ENCODE assay signal across 16 cellular contexts in genomic region chr1:1118011-1118892, GRCh38. TPM values are rescaled to one million over a fixed set of nuclear protein-coding genes. Genes with fewer than 3 reads are reported as not detected.
DNase-seq lines count a peak whose midpoint lies in the region; ATAC-seq and TF ChIP-seq lines count a peak whose summit lies in the region.
"Had no signal": no experiment of that assay in that cellular context is flagged by ENCODE, and none has a peak within 500 bp of the region (broad histone marks: within the 10 kb centered on the region; RNA-seq: fewer than 3 reads in every experiment).

No MANE protein-coding gene starts in this region.

- BruUV-seq in IMR-90 (replicated peaks; lab: Mats Ljungman, UMichigan), result no TSS peak

- in situ Hi-C loops in IMR-90 (cut with MboI; ENCODE audit: low sequenced_read_pairs), result no loop called here

- TF ChIP-seq CTCF in IMR-90 (conservative IDR thresholded peaks at IDR 0.05; ENCODE audit: low read depth, low read length) (no peak), endodermal cell (conservative IDR thresholded peaks at IDR 0.05) (no peak)

- H2AFZ ChIP-seq in IMR-90 (replicated peaks; ENCODE audit: low read length, poor library complexity), result peak overlapping the region; percentile 43
- H2AFZ ChIP-seq in neuronal stem cell (ENCODE audit: low read length), result no peak overlapping the region
- H2AFZ ChIP-seq: GM23338 had no signal

- no peak overlapping the region for H2BK5ac ChIP-seq in IMR-90 (ENCODE audit: low read depth, low read length, poor library complexity, severe bottlenecking)
- H2BK5ac ChIP-seq in neuronal stem cell (ENCODE audit: low read length), result no peak overlapping the region

- H3K4me1 Mint-ChIP-seq in endodermal cell, result peaks cover 4% of the 10 kb centered on the region

- no peak overlapping the region for H2BK12ac ChIP-seq in neuronal stem cell (ENCODE audit: low read length)

- peaks cover 11% of the 10 kb centered on the region for H3K9me3 Mint-ChIP-seq in endodermal cell

- no peak overlapping the region for H3K56ac ChIP-seq in IMR-90 (ENCODE audit: extremely low read depth, insufficient read depth, low read length)

- WGBS in IMR-90 (ENCODE audit: extremely low coverage in 2 of 2, insufficient read length in 1 of 2), 2 experiments, result 73% methylated on average over 15 of the region's 33 CpGs; no CpG with 5 or more reads in 1 of the 2 experiments
- WGBS in endodermal cell (ENCODE audit: insufficient coverage in 1 of 2, insufficient read length in 1 of 2), 2 experiments, result 88 to 91% methylated on average over 31 to 33 of the region's 33 CpGs
- no CpG with 5 or more reads among the region's 33 CpGs for WGBS in neuronal stem cell (ENCODE audit: extremely low coverage in 2 of 2, insufficient read length in 2 of 2, insufficient replicate concordance in 1 of 2), 2 donors

- H4K20me1 ChIP-seq in BLaER1, result no peaks in the 10 kb centered on the region
- H4K20me1 ChIP-seq in IMR-90 (ENCODE audit: insufficient read depth, low read length), result no peaks in the 10 kb centered on the region

- H2BK15ac ChIP-seq in IMR-90 (ENCODE audit: low read depth, low read length), result no peak overlapping the region
- no peak overlapping the region for H2BK15ac ChIP-seq in neuronal stem cell (ENCODE audit: low read length)

- H3K14ac ChIP-seq in IMR-90 (replicated peaks; ENCODE audit: low read depth, low read length), result no peak overlapping the region
- no peak overlapping the region for H3K14ac ChIP-seq in neuronal stem cell (ENCODE audit: low read length)

- H4K91ac ChIP-seq in IMR-90 (ENCODE audit: insufficient read depth, low read depth, low read length) (no peak overlapping the region), neuronal stem cell (ENCODE audit: low read depth, low read length, poor library complexity) (no peak overlapping the region)

- peaks cover 26% of the 10 kb centered on the region for H3K27me3 Mint-ChIP-seq in endodermal cell (ENCODE audit: insufficient read depth)

- peaks cover 5% of the 10 kb centered on the region for H3K36me3 Mint-ChIP-seq in endodermal cell (ENCODE audit: low read depth)

- H3K9ac ChIP-seq in BLaER1, result no peak overlapping the region
- H3K9ac ChIP-seq in IMR-90 (ENCODE audit: low read depth, low read length), result no peak overlapping the region
- no peak overlapping the region for H3K9ac ChIP-seq in endodermal cell (ENCODE audit: extremely low read depth, low read length, poor library complexity, severe bottlenecking)
- H3K9ac ChIP-seq in neuronal stem cell (ENCODE audit: low read depth, low read length, poor library complexity), result no peak overlapping the region

- no peak overlapping the region for H4K5ac ChIP-seq in IMR-90 (ENCODE audit: low read depth, low read length)

- H3K4ac ChIP-seq in IMR-90 (ENCODE audit: low read depth, low read length) (no peak overlapping the region), neuronal stem cell (ENCODE audit: low read length) (no peak overlapping the region)

- TF ChIP-seq POLR2A in IMR-90 (IDR thresholded peaks at IDR 0.05; ENCODE audit: low read depth, low read length), result no peak

- peaks cover under 1% of the 10 kb centered on the region; the same call in 1 of the 2 replicates for H3K9me1 ChIP-seq in IMR-90 (ENCODE audit: insufficient read depth, low read length)

- H2AK5ac ChIP-seq in IMR-90 (ENCODE audit: low read depth, low read length), result 0 out of 2 replicates have a peak overlapping the region, but pooled peaks have one; percentile 28
- no peak overlapping the region for H2AK5ac ChIP-seq in neuronal stem cell (ENCODE audit: low read depth, low read length)

- H3K79me1 ChIP-seq in IMR-90 (ENCODE audit: low read depth in 1 of 2, low read length in 2 of 2) (peaks cover 6 to 15% of the 10 kb centered on the region in 2 experiments), neuronal stem cell (ENCODE audit: low read depth, low read length) (no peaks in the 10 kb centered on the region)

- H3K36me3 ChIP-seq in BLaER1, result peaks cover 12% of the 10 kb centered on the region
- 0 out of 2 replicates have a peak, but pooled peaks cover under 1% of the 10 kb centered on the region for H3K36me3 ChIP-seq in IMR-90 (ENCODE audit: control insufficient read depth, insufficient read depth, low read length)
- H3K36me3 ChIP-seq in endodermal cell (ENCODE audit: control insufficient read depth, insufficient read depth, low read length), result peaks cover 3% of the 10 kb centered on the region
- peaks cover 4 to 9% of the 10 kb centered on the region in 2 donors for H3K36me3 ChIP-seq in neuronal stem cell (replicated peaks in 1 of 2; ENCODE audit: control insufficient read depth in 2 of 2, insufficient read depth in 2 of 2, low read length in 2 of 2)

- DNase-seq in IMR-90 (no peak), endodermal cell (peak; percentile 41), neuronal stem cell (ENCODE audit: low spot score) (no peak), SIG-M5 (lab: John Stamatoyannopoulos, UW) (no peak)
- DNase-seq in activated effector memory CD4-positive, alpha-beta T cell treated with Interleukin-2 at 50 U/mL for 16 hours, result no peak
- DNase-seq: activated CD8-positive, alpha-beta T cell treated with anti-CD3 and anti-CD28 coated beads, Interleukin-2, amount 10 ng/mL, durations not matched to agents 7 days and 5 days; amygdala; cerebellar nuclear complex; kidney glomerular epithelial cell; NCI-H2081; nucleus accumbens; stimulated activated CD4-positive, alpha-beta T cell treated with anti-CD3 and anti-CD28 coated beads, Interleukin-2, amount 100 ng/mL, for 48 hours had no signal

- H2AK9ac ChIP-seq in IMR-90 (replicated peaks; ENCODE audit: low read depth, low read length, poor library complexity), result no peak overlapping the region

- H2BK20ac ChIP-seq in IMR-90 (ENCODE audit: low read depth, low read length), result no peak overlapping the region

- CTCF ChIA-PET in IMR-90 (lab: Yijun Ruan, JAX), result no interaction called here

- H3K23ac ChIP-seq in IMR-90 (ENCODE audit: low read depth, low read length), result no peak overlapping the region
- peak overlapping the region; percentile 20 for H3K23ac ChIP-seq in neuronal stem cell (ENCODE audit: low read depth, low read length, poor library complexity)

- H2BK120ac ChIP-seq in IMR-90 (ENCODE audit: low read depth, low read length) (no peak overlapping the region), neuronal stem cell (ENCODE audit: low read depth, low read length) (no peak overlapping the region)

- H3K27ac ChIP-seq in BLaER1 (no peak overlapping the region), IMR-90 (ENCODE audit: insufficient read depth, low read length) (no peak overlapping the region), endodermal cell (ENCODE audit: low read depth, low read length) (no peak overlapping the region), neuronal stem cell (replicated peaks; ENCODE audit: low read length) (no peak overlapping the region)

- H3K4me3 Mint-ChIP-seq in endodermal cell, result peak overlapping the region; percentile 70

- ATAC-seq in IMR-90 (ENCODE audit: low read depth) (no peak), HG03432 (IDR thresholded peaks at IDR 0.05; ENCODE audit: unreplicated experiment) (no peak), GM19397 (IDR thresholded peaks at IDR 0.05; ENCODE audit: unreplicated experiment) (no peak)
- ATAC-seq: activated CD8-positive, alpha-beta T cell treated with anti-CD3 and anti-CD28 coated beads, Interleukin-2, amount 10 ng/mL, durations not matched to agents 7 days and 5 days; GM23338 had no signal

- H4K8ac ChIP-seq in IMR-90 (ENCODE audit: low read depth in 2 of 2, low read length in 2 of 2) (no peak overlapping the region), neuronal stem cell (ENCODE audit: low read depth, low read length) (no peak overlapping the region)

- H3K27ac Mint-ChIP-seq in endodermal cell, result no peak overlapping the region
- H3K27ac Mint-ChIP-seq: activated CD8-positive, alpha-beta T cell treated with anti-CD3 and anti-CD28 coated beads, Interleukin-2, amount 10 ng/mL, durations not matched to agents 7 days and 5 days; GM23338 had no signal

- POLR2A ChIA-PET in IMR-90 (lab: Charles Lee; ENCODE audit: unreplicated experiment), result no interaction called here

- H3K9me3 ChIP-seq in BLaER1 (peaks cover 13% of the 10 kb centered on the region), IMR-90 (ENCODE audit: control insufficient read depth, insufficient read depth, low read length) (peaks cover 3% of the 10 kb centered on the region; the same call in 1 of the 2 replicates), endodermal cell (ENCODE audit: control insufficient read depth, low read length) (peaks cover 5% of the 10 kb centered on the region), neuronal stem cell (replicated peaks in 1 of 2; ENCODE audit: control insufficient read depth in 2 of 2, insufficient read depth in 1 of 2, low read depth in 1 of 2, low read length in 2 of 2) (peaks cover 5 to 10% of the 10 kb centered on the region in 2 donors)

- H3K4me3 ChIP-seq in BLaER1 (no peak overlapping the region), IMR-90 (ENCODE audit: insufficient read depth, low read depth, low read length) (no peak overlapping the region), endodermal cell (ENCODE audit: low read length) (no peak overlapping the region), neuronal stem cell (ENCODE audit: low read length in 2 of 2) (peak overlapping the region in 1 of 2 donors; percentile 25)
- H3K4me3 ChIP-seq: GM23338 had no signal

- H3K27me3 ChIP-seq in BLaER1 (peaks cover 41% of the 10 kb centered on the region), IMR-90 (ENCODE audit: control insufficient read depth, insufficient read depth, low read length) (no peaks in the 10 kb centered on the region; the same call in 1 of the 2 replicates), endodermal cell (ENCODE audit: control insufficient read depth, insufficient read depth, low read length, poor library complexity, severe bottlenecking) (peaks cover 26% of the 10 kb centered on the region), neuronal stem cell (ENCODE audit: control insufficient read depth in 3 of 3, insufficient read depth in 3 of 3, low read depth in 1 of 3, low read length in 3 of 3) (peaks cover 0 to 39% (median 26%) of the 10 kb centered on the region in 3 experiments)

- H3K18ac ChIP-seq in IMR-90 (ENCODE audit: low read depth, low read length) (no peak overlapping the region), neuronal stem cell (ENCODE audit: low read length) (no peak overlapping the region)

- H3K4me2 ChIP-seq in BLaER1 (peak overlapping the region; percentile 70), IMR-90 (ENCODE audit: low read depth, low read length) (no peak overlapping the region), neuronal stem cell (ENCODE audit: insufficient read depth, low read length, poor library complexity, severe bottlenecking) (no peak overlapping the region)
- H3K4me2 ChIP-seq: GM23338 had no signal

- dilution Hi-C loops in IMR-90 (cut with HindIII; ENCODE audit: low sequenced_read_pairs, unreplicated experiment), result no loop called here

- intact Hi-C loops in IMR-90 (cut with micrococcal nuclease), result loop anchor here (5.0 kb wide), 1 partner anchor 86 kb away; no protein-coding TSS in a partner anchor

- no peak for TF ChIP-seq RAD21 in IMR-90 (IDR thresholded peaks at IDR 0.05; ENCODE audit: low read length)

- H3K4me1 ChIP-seq in BLaER1 (peaks cover 76% of the 10 kb centered on the region), IMR-90 (ENCODE audit: control insufficient read depth, insufficient read depth, low read length) (0 out of 2 replicates have a peak, but pooled peaks cover 1% of the 10 kb centered on the region), endodermal cell (ENCODE audit: control insufficient read depth, insufficient read depth, low read length) (no peaks in the 10 kb centered on the region), neuronal stem cell (ENCODE audit: control insufficient read depth in 2 of 2, insufficient read depth in 1 of 2, low read depth in 1 of 2, low read length in 2 of 2) (peaks cover 3% of the 10 kb centered on the region in 2 donors)

RNA-seq across cellular contexts. Expression of gene C1orf159, which starts 2.4 kb away (rescaled TPM):
- total RNA-seq in IMR-90 (2012; rRNA removed), result 2.5 and 2.9 TPM in 2 replicates
- 12.6 and 15.5 TPM in 2 replicates for polyA plus RNA-seq in IMR-90 (2012; rRNA removed)
- polyA plus RNA-seq in IMR-90 (2012; cell fraction: cytosol; rRNA removed), result 8.0 and 11.2 TPM in 2 replicates
- polyA plus RNA-seq in IMR-90 (2012; cell fraction: nucleus; rRNA removed; ENCODE audit: low replicate concordance), result 44.8 and 112 TPM in 2 replicates
- 10 to 100 TPM; 23.1 to 29.5 TPM for total RNA-seq in endodermal cell
- polyA plus RNA-seq in endodermal cell (2013, experiment 1 of 2), result 22.6 TPM
- polyA plus RNA-seq in endodermal cell (2013, experiment 2 of 2), result 22.5 TPM
- 12.3 TPM for polyA plus RNA-seq in neuronal stem cell (2013, experiment 1 of 2)
- 11.7 TPM for polyA plus RNA-seq in neuronal stem cell (2013, experiment 2 of 2)

RNA-seq across cellular contexts. Expression of gene RNF223, which starts 44.1 kb away (rescaled TPM):
- total RNA-seq in IMR-90 (2012; rRNA removed) (not detected in 2 replicates), endodermal cell (not detected)
- polyA plus RNA-seq in IMR-90 (2012; rRNA removed), result not detected in 2 replicates
- polyA plus RNA-seq in IMR-90 (2012; cell fraction: cytosol; rRNA removed), result not detected in 2 replicates
- polyA plus RNA-seq in IMR-90 (2012; cell fraction: nucleus; rRNA removed; ENCODE audit: low replicate concordance), result not detected in 2 replicates
- polyA plus RNA-seq in endodermal cell (2013, experiment 1 of 2), result not detected
- polyA plus RNA-seq in endodermal cell (2013, experiment 2 of 2), result not detected
- polyA plus RNA-seq in neuronal stem cell (2013, experiment 1 of 2), result 0.03 TPM
- 0.01 TPM for polyA plus RNA-seq in neuronal stem cell (2013, experiment 2 of 2)
- total RNA-seq: activated CD8-positive, alpha-beta T cell treated with anti-CD3 and anti-CD28 coated beads, Interleukin-2, amount 10 ng/mL, durations not matched to agents 7 days and 5 days; GM23338 had no signal
- polyA plus RNA-seq: GM23338 had no signal

RNA-seq across cellular contexts. Expression of gene TTLL10, which starts 55.4 kb away (rescaled TPM):
- total RNA-seq in IMR-90 (2012; rRNA removed), result not detected in 2 replicates
- not detected in 2 replicates for polyA plus RNA-seq in IMR-90 (2012; rRNA removed)
- polyA plus RNA-seq in IMR-90 (2012; cell fraction: cytosol; rRNA removed), result not detected in 2 replicates
- not detected in 2 replicates for polyA plus RNA-seq in IMR-90 (2012; cell fraction: nucleus; rRNA removed; ENCODE audit: low replicate concordance)
- 1 to 10 TPM in 1 of 2 donors, under 1 TPM in 1; 0.93 to 1.2 TPM for total RNA-seq in endodermal cell
- 1.1 TPM for polyA plus RNA-seq in endodermal cell (2013, experiment 1 of 2)
- polyA plus RNA-seq in endodermal cell (2013, experiment 2 of 2), result 0.21 TPM
- polyA plus RNA-seq in neuronal stem cell (2013, experiment 1 of 2), result 1.3 TPM
- polyA plus RNA-seq in neuronal stem cell (2013, experiment 2 of 2), result 1.3 TPM
- polyA plus RNA-seq: GM23338 had no signal
